15 cellular contexts compared by ENCODE assay signal in the genomic region with DNA sequence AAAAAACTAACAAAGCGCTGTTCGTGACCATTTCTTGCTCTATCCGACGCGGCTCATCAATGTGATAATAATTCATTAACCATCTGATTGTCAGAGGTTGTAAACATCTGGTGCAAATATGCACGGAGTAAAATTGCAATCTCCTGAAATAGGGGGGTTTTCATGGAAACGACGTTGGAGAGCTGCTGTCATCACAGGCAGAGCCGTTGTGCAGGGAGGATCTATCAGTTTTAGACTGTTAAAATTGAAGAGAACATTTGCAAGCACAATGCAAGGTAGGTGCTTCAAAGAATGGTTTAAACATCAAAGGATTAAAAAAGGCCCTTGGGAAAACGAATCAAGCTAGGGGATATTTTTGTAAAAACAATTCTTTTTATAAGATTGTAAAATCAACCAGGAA.
"Had no signal": no experiment of that assay in that cellular context is flagged by ENCODE, and none has a peak within 500 bp of the region (broad histone marks: within the 10 kb centered on the region; RNA-seq: fewer than 3 reads in every experiment).

No MANE protein-coding gene starts in this region.

- H3K9me3 Mint-ChIP-seq: activated CD4-positive, alpha-beta memory T cell treated with anti-CD3 and anti-CD28 coated beads, Interleukin-2, amount 10 ng/mL, durations not matched to agents 7 days and 5 days; activated naive CD8-positive, alpha-beta T cell treated with anti-CD3 and anti-CD28 coated beads, Interleukin-2, amount 10 ng/mL, durations not matched to agents 7 days and 5 days; activated T-cell treated with anti-CD3 and anti-CD28 coated beads, Interleukin-2, amount 50 U/mL, for 72 hours; stimulated activated naive CD8-positive, alpha-beta T cell treated with anti-CD3 and anti-CD28 coated beads, Interleukin-15, amount 100 ng/mL, for 72 hours had no signal

- ATAC-seq: activated T-cell treated with anti-CD3 and anti-CD28 coated beads, Interleukin-2, amount 50 U/mL, for 72 hours; gastroesophageal sphincter; stimulated activated naive CD8-positive, alpha-beta T cell treated with anti-CD3 and anti-CD28 coated beads, Interleukin-15, amount 100 ng/mL, for 72 hours had no signal

- H3K27ac Mint-ChIP-seq: activated CD4-positive, alpha-beta memory T cell treated with anti-CD3 and anti-CD28 coated beads, Interleukin-2, amount 10 ng/mL, durations not matched to agents 7 days and 5 days; activated naive CD8-positive, alpha-beta T cell treated with anti-CD3 and anti-CD28 coated beads, Interleukin-2, amount 10 ng/mL, durations not matched to agents 7 days and 5 days; activated T-cell treated with anti-CD3 and anti-CD28 coated beads, Interleukin-2, amount 50 U/mL, for 72 hours had no signal

- H3K4me3 ChIP-seq: gastroesophageal sphincter, skin epidermis, testis had no signal

- DNase-seq: activated CD4-positive, alpha-beta memory T cell treated with anti-CD3 and anti-CD28 coated beads, Interleukin-2, amount 10 ng/mL, durations not matched to agents 7 days and 5 days; activated CD8-positive, alpha-beta memory T cell treated with anti-CD3 and anti-CD28 coated beads, Interleukin-2, amount 50 U/mL, for 4 hours; activated naive CD8-positive, alpha-beta T cell treated with anti-CD3 and anti-CD28 coated beads, Interleukin-2, amount 10 ng/mL, durations not matched to agents 7 days and 5 days; activated T-cell treated with anti-CD3 and anti-CD28 coated beads, Interleukin-2, amount 50 U/mL, for 72 hours; anterior cingulate cortex; hippocampal formation; midbrain; naive B cell; stimulated activated CD4-positive, alpha-beta T cell treated with anti-CD3 and anti-CD28 coated beads, Interleukin-4, amount 100 ng/mL, for 4 hours; stimulated activated naive CD8-positive, alpha-beta T cell treated with anti-CD3 and anti-CD28 coated beads, Interleukin-15, amount 100 ng/mL, for 72 hours; T-helper 9 cell; testis had no signal

- H3K36me3 Mint-ChIP-seq: activated naive CD8-positive, alpha-beta T cell treated with anti-CD3 and anti-CD28 coated beads, Interleukin-2, amount 10 ng/mL, durations not matched to agents 7 days and 5 days; naive B cell had no signal

- H3K27ac ChIP-seq: gastroesophageal sphincter, skin epidermis, testis, VCaP had no signal

- H3K36me3 ChIP-seq: gastroesophageal sphincter had no signal

- H3K27me3 ChIP-seq: gastroesophageal sphincter, testis had no signal

- H3K9me3 ChIP-seq: gastroesophageal sphincter, testis had no signal

- H3K4me1 Mint-ChIP-seq: activated CD4-positive, alpha-beta memory T cell treated with anti-CD3 and anti-CD28 coated beads, Interleukin-2, amount 10 ng/mL, durations not matched to agents 7 days and 5 days; naive B cell; stimulated activated naive CD8-positive, alpha-beta T cell treated with anti-CD3 and anti-CD28 coated beads, Interleukin-15, amount 100 ng/mL, for 72 hours had no signal

- H3K4me3 Mint-ChIP-seq: activated CD4-positive, alpha-beta memory T cell treated with anti-CD3 and anti-CD28 coated beads, Interleukin-2, amount 10 ng/mL, durations not matched to agents 7 days and 5 days; activated naive CD8-positive, alpha-beta T cell treated with anti-CD3 and anti-CD28 coated beads, Interleukin-2, amount 10 ng/mL, durations not matched to agents 7 days and 5 days; activated T-cell treated with anti-CD3 and anti-CD28 coated beads, Interleukin-2, amount 50 U/mL, for 72 hours; naive B cell; stimulated activated naive CD8-positive, alpha-beta T cell treated with anti-CD3 and anti-CD28 coated beads, Interleukin-15, amount 100 ng/mL, for 72 hours had no signal

- H3K4me1 ChIP-seq: testis had no signal
